In genomic region chr7:33692956-33693355, GRCh38 we compare ENCODE assay signal across 15 cellular contexts.
DNase-seq lines count a peak whose midpoint lies in the region; ATAC-seq and TF ChIP-seq lines count a peak whose summit lies in the region.
"Had no signal": no experiment of that assay in that cellular context is flagged by ENCODE, and none has a peak within 500 bp of the region (broad histone marks: within the 10 kb centered on the region; RNA-seq: fewer than 3 reads in every experiment).

No MANE protein-coding gene starts in this region.

- ATAC-seq in activated naive CD8-positive, alpha-beta T cell treated with anti-CD3 and anti-CD28 coated beads, Interleukin-2, amount 50 U/mL, for 24 hours: no peak
- ATAC-seq in activated CD4-positive, CD25-positive, alpha-beta regulatory T cell treated with anti-CD3 and anti-CD28 coated beads, Interleukin-2, amount 50 U/mL, for 24 hours: no peak
- ATAC-seq: activated CD4-positive, alpha-beta T cell treated with anti-CD3 and anti-CD28 coated beads for 36 hours; GM12878 had no signal

- DNase-seq in AG10803 (ENCODE audit: low read depth) (peak; percentile 89), LHCN-M2 (ENCODE audit: low read depth) (peak; percentile 86), cardiac fibroblast (ENCODE audit: low read depth in 2 of 2) (peak; percentile 75 to 83), lung microvascular endothelial cell (ENCODE audit: low read depth in 2 of 2) (peak; percentile 62 to 64), SIG-M5 (lab: John Stamatoyannopoulos, UW) (no peak)
- DNase-seq in activated naive CD8-positive, alpha-beta T cell treated with anti-CD3 and anti-CD28 coated beads, Interleukin-2, amount 50 U/mL, for 24 hours: no peak
- no peak for DNase-seq in activated T-helper 1 cell treated with anti-CD3 and anti-CD28 coated beads, Interleukin-12 subunit alpha, Interleukin-12 subunit beta, Interleukin-2, Interleukin-4 antibody, amounts not matched to agents 30 ng/mL and 10 ng/mL and 1 ng/mL, durations not matched to agents 14 hours and 24 hours and 36 hours (ENCODE audit: low spot score)
- DNase-seq: activated CD4-positive, alpha-beta T cell treated with anti-CD3 and anti-CD28 coated beads for 36 hours; DMS153; NCI-H1417 treated with DMSO at 0.1 percent for 48 hours; NCI-H510A; PC-9 had no signal

- H3K4me3 Mint-ChIP-seq in activated naive CD8-positive, alpha-beta T cell treated with anti-CD3 and anti-CD28 coated beads, Interleukin-2, amount 50 U/mL, for 24 hours: no peak overlapping the region
- no peak overlapping the region for H3K4me3 Mint-ChIP-seq in activated T-helper 1 cell treated with anti-CD3 and anti-CD28 coated beads, Interleukin-12 subunit alpha, Interleukin-12 subunit beta, Interleukin-2, Interleukin-4 antibody, amounts not matched to agents 30 ng/mL and 10 ng/mL and 1 ng/mL, durations not matched to agents 14 hours and 24 hours and 36 hours
- H3K4me3 Mint-ChIP-seq: activated CD4-positive, alpha-beta T cell treated with anti-CD3 and anti-CD28 coated beads for 36 hours; mesothelial cell of epicardium had no signal

- H3K27me3 Mint-ChIP-seq in activated naive CD8-positive, alpha-beta T cell treated with anti-CD3 and anti-CD28 coated beads, Interleukin-2, amount 50 U/mL, for 24 hours: no peaks in the 10 kb centered on the region
- H3K27me3 Mint-ChIP-seq in activated T-helper 1 cell treated with anti-CD3 and anti-CD28 coated beads, Interleukin-12 subunit alpha, Interleukin-12 subunit beta, Interleukin-2, Interleukin-4 antibody, amounts not matched to agents 30 ng/mL and 10 ng/mL and 1 ng/mL, durations not matched to agents 14 hours and 24 hours and 36 hours (ENCODE audit: insufficient read depth): no peaks in the 10 kb centered on the region
- H3K27me3 Mint-ChIP-seq: activated CD4-positive, alpha-beta T cell treated with anti-CD3 and anti-CD28 coated beads for 36 hours had no signal

- H3K36me3 Mint-ChIP-seq in activated naive CD8-positive, alpha-beta T cell treated with anti-CD3 and anti-CD28 coated beads, Interleukin-2, amount 50 U/mL, for 24 hours (ENCODE audit: low read depth): peaks cover 6% of the 10 kb centered on the region
- H3K36me3 Mint-ChIP-seq in activated T-helper 1 cell treated with anti-CD3 and anti-CD28 coated beads, Interleukin-12 subunit alpha, Interleukin-12 subunit beta, Interleukin-2, Interleukin-4 antibody, amounts not matched to agents 30 ng/mL and 10 ng/mL and 1 ng/mL, durations not matched to agents 14 hours and 24 hours and 36 hours (ENCODE audit: low read depth): no peaks in the 10 kb centered on the region

- H3K4me3 ChIP-seq in AG10803 (ENCODE audit: low read length) (no peak overlapping the region), cardiac fibroblast (replicated peaks in 1 of 2; ENCODE audit: low read depth in 2 of 2, low read length in 2 of 2) (no peak overlapping the region)
- H3K4me3 ChIP-seq: GM12878, PC-9 had no signal

- H3K9me3 Mint-ChIP-seq in activated naive CD8-positive, alpha-beta T cell treated with anti-CD3 and anti-CD28 coated beads, Interleukin-2, amount 50 U/mL, for 24 hours: peaks cover 13% of the 10 kb centered on the region
- peaks cover 11% of the 10 kb centered on the region for H3K9me3 Mint-ChIP-seq in activated T-helper 1 cell treated with anti-CD3 and anti-CD28 coated beads, Interleukin-12 subunit alpha, Interleukin-12 subunit beta, Interleukin-2, Interleukin-4 antibody, amounts not matched to agents 30 ng/mL and 10 ng/mL and 1 ng/mL, durations not matched to agents 14 hours and 24 hours and 36 hours

- TF ChIP-seq CTCF in AG10803 (conservative IDR thresholded peaks at IDR 0.05; ENCODE audit: low read length) (no peak), cardiac fibroblast (IDR thresholded peaks at IDR 0.05; ENCODE audit: low read depth, low read length) (no peak)

- intact Hi-C loops in activated T-helper 1 cell treated with anti-CD3 and anti-CD28 coated beads, Interleukin-12 subunit alpha, Interleukin-12 subunit beta, Interleukin-2, Interleukin-4 antibody, amounts not matched to agents 30 ng/mL and 10 ng/mL and 1 ng/mL, durations not matched to agents 14 hours and 24 hours and 36 hours (cut with micrococcal nuclease): no loop called here

- H3K4me1 Mint-ChIP-seq in activated naive CD8-positive, alpha-beta T cell treated with anti-CD3 and anti-CD28 coated beads, Interleukin-2, amount 50 U/mL, for 24 hours: no peaks in the 10 kb centered on the region
- no peaks in the 10 kb centered on the region for H3K4me1 Mint-ChIP-seq in activated T-helper 1 cell treated with anti-CD3 and anti-CD28 coated beads, Interleukin-12 subunit alpha, Interleukin-12 subunit beta, Interleukin-2, Interleukin-4 antibody, amounts not matched to agents 30 ng/mL and 10 ng/mL and 1 ng/mL, durations not matched to agents 14 hours and 24 hours and 36 hours (ENCODE audit: low read depth)
- H3K4me1 Mint-ChIP-seq: activated CD4-positive, alpha-beta T cell treated with anti-CD3 and anti-CD28 coated beads for 36 hours had no signal

- no peak overlapping the region for H3K27ac Mint-ChIP-seq in activated naive CD8-positive, alpha-beta T cell treated with anti-CD3 and anti-CD28 coated beads, Interleukin-2, amount 50 U/mL, for 24 hours
- no peak overlapping the region for H3K27ac Mint-ChIP-seq in activated T-helper 1 cell treated with anti-CD3 and anti-CD28 coated beads, Interleukin-12 subunit alpha, Interleukin-12 subunit beta, Interleukin-2, Interleukin-4 antibody, amounts not matched to agents 30 ng/mL and 10 ng/mL and 1 ng/mL, durations not matched to agents 14 hours and 24 hours and 36 hours
- H3K27ac Mint-ChIP-seq: activated CD4-positive, alpha-beta T cell treated with anti-CD3 and anti-CD28 coated beads for 36 hours; mesothelial cell of epicardium had no signal

Comparison
In these comparisons a context has a peak if more than half of its experiments do, and no peak if none do; other contexts are left out.
1. DNase-seq: peak in AG10803 (single experiment), LHCN-M2 (single experiment), cardiac fibroblast (2 of 2) and lung microvascular endothelial cell (2 of 2); none in SIG-M5 (single experiment), activated naive CD8-positive, alpha-beta T cell treated with anti-CD3 and anti-CD28 coated beads, Interleukin-2, amount 50 U/mL, for 24 hours (single experiment) and activated T-helper 1 cell treated with anti-CD3 and anti-CD28 coated beads, Interleukin-12 subunit alpha, Interleukin-12 subunit beta, Interleukin-2, Interleukin-4 antibody, amounts not matched to agents 30 ng/mL and 10 ng/mL and 1 ng/mL, durations not matched to agents 14 hours and 24 hours and 36 hours (single experiment).